In the genomic region with DNA sequence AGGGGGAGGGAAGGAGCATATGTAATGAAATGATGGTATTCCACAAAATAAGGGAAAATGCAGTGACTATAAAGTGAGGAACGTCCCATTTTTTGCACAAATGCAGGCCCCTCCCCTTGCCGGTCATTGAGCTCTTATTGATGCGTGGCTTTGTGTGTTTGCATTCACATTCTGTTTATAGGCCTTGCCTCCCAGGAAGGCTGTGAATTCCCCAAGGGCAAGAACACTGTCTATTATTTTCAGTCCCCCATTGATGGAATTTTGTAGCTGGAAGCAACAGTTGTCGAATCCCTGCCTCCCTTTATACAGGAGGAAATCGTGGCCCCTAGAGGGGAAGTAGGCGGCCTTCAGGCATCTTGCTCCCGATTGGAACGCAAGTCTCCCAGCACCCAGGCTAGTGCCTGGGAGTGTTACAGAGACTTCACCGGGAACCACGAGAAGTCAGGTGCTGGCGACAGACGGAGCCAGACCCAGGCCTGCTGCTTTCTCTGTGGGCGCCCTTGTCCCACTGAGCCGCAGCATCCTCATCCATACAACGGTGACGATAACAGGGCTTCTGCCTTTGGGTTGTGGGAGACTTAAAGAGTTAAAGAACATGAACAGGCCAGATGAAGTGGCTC, we compare ENCODE assay signal across 1 cellular context.
TF ChIP-seq lines count a peak whose summit lies in the region.

No MANE protein-coding gene starts in this region.

TF ChIP-seq in IMR-90, 13 proteins besides CTCF, POLR2A, EP300 and RAD21:
- TF ChIP-seq, protein P1, sequence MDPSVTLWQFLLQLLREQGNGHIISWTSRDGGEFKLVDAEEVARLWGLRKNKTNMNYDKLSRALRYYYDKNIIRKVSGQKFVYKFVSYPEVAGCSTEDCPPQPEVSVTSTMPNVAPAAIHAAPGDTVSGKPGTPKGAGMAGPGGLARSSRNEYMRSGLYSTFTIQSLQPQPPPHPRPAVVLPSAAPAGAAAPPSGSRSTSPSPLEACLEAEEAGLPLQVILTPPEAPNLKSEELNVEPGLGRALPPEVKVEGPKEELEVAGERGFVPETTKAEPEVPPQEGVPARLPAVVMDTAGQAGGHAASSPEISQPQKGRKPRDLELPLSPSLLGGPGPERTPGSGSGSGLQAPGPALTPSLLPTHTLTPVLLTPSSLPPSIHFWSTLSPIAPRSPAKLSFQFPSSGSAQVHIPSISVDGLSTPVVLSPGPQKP (IDR thresholded peaks at IDR 0.05; ENCODE audit: borderline replicate concordance, low read depth, low read length), result no peak
- TF ChIP-seq SMC3 (IDR thresholded peaks at IDR 0.05; ENCODE audit: low read depth, low read length) (no peak), MAFK (IDR thresholded peaks at IDR 0.05; ENCODE audit: low read depth, low read length) (no peak), MXI1 (IDR thresholded peaks at IDR 0.05; ENCODE audit: borderline replicate concordance, low read depth, low read length) (no peak), BHLHE40 (IDR thresholded peaks at IDR 0.05; ENCODE audit: low read depth, low read length) (no peak), MAZ (IDR thresholded peaks at IDR 0.05; ENCODE audit: borderline replicate concordance, low read depth, low read length) (no peak), RFX5 (IDR thresholded peaks at IDR 0.05; ENCODE audit: low read depth, low read length) (no peak), NFE2L2 (IDR thresholded peaks at IDR 0.05; ENCODE audit: low read depth, low read length) (no peak), RCOR1 (IDR thresholded peaks at IDR 0.05; ENCODE audit: insufficient replicate concordance, low read length) (no peak), FOS (IDR thresholded peaks at IDR 0.05; ENCODE audit: low read depth, low read length) (no peak)
- TF ChIP-seq, protein P2, sequence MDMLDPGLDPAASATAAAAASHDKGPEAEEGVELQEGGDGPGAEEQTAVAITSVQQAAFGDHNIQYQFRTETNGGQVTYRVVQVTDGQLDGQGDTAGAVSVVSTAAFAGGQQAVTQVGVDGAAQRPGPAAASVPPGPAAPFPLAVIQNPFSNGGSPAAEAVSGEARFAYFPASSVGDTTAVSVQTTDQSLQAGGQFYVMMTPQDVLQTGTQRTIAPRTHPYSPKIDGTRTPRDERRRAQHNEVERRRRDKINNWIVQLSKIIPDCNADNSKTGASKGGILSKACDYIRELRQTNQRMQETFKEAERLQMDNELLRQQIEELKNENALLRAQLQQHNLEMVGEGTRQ (IDR thresholded peaks at IDR 0.05; ENCODE audit: low read depth, low read length), result no peak
